3 cellular contexts compared by ENCODE assay signal in the genomic region with DNA sequence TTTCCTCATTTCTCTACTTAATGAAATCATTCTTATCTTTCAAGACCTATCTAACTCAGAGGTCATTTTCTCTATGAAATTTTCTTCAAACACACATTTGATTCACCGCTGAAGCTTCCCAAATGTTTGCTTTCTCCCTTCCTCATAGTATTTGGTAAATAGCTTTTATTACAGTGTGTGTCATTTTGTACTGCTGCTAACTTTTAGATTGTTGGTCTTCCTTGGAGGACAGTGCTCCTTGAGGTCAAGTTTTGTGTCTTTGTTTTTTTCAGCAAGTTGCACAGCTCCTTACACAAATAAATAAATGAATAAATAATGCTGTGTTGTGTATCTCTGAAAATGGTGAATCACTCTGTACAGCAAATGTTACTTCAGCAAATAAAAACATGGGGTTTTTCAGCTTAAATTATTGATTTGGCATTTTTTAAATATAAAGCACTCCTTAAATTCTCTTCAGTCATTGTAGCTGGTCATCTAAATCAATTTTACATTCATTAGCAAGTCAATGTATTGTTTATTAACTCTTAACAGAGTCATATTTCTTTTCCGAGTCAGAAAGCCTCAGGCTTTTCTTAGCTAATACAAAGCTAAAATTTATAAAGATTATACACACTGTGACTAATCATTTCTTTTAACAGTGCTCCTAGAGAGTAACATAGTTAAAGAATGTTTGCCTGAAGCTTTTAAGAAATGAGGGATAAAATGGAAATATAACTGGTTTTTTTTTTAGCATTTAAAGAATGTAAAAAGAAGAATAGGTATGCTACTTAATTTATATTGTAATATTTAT.
TF ChIP-seq lines count a peak whose summit lies in the region.

No MANE protein-coding gene starts in this region.

TF ChIP-seq in A549, 52 proteins besides CTCF, POLR2A, EP300 and RAD21:
- TF ChIP-seq, protein P1, sequence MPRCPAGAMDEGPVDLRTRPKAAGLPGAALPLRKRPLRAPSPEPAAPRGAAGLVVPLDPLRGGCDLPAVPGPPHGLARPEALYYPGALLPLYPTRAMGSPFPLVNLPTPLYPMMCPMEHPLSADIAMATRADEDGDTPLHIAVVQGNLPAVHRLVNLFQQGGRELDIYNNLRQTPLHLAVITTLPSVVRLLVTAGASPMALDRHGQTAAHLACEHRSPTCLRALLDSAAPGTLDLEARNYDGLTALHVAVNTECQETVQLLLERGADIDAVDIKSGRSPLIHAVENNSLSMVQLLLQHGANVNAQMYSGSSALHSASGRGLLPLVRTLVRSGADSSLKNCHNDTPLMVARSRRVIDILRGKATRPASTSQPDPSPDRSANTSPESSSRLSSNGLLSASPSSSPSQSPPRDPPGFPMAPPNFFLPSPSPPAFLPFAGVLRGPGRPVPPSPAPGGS (IDR thresholded peaks at IDR 0.05): no peak
- no peak for TF ChIP-seq ESRRA (IDR thresholded peaks at IDR 0.05; ENCODE audit: borderline replicate concordance, low read length)
- TF ChIP-seq TFCP2L1 (CRISPR knock-in tag; IDR thresholded peaks at IDR 0.05): no peak
- TF ChIP-seq NR3C1 (IDR thresholded peaks at IDR 0.05): no peak
- TF ChIP-seq, protein P2, sequence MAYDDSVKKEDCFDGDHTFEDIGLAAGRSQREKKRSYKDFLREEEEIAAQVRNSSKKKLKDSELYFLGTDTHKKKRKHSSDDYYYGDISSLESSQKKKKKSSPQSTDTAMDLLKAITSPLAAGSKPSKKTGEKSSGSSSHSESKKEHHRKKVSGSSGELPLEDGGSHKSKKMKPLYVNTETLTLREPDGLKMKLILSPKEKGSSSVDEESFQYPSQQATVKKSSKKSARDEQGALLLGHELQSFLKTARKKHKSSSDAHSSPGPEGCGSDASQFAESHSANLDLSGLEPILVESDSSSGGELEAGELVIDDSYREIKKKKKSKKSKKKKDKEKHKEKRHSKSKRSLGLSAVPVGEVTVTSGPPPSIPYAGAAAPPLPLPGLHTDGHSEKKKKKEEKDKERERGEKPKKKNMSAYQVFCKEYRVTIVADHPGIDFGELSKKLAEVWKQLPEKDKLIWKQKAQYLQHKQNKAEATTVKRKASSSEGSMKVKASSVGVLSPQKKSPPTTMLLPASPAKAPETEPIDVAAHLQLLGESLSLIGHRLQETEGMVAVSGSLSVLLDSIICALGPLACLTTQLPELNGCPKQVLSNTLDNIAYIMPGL (CRISPR knock-in tag; IDR thresholded peaks at IDR 0.05; ENCODE audit: borderline replicate concordance): no peak
- no peak for TF ChIP-seq CEBPB (IDR thresholded peaks at IDR 0.05)
- TF ChIP-seq, protein P3, sequence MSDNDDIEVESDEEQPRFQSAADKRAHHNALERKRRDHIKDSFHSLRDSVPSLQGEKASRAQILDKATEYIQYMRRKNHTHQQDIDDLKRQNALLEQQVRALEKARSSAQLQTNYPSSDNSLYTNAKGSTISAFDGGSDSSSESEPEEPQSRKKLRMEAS (IDR thresholded peaks at IDR 0.05): no peak
- TF ChIP-seq CBX2 (IDR thresholded peaks at IDR 0.05; ENCODE audit: borderline replicate concordance, low read depth): no peak
TF ChIP-seq in A549: peak in this region for 0.

TF ChIP-seq in IMR-90, 13 proteins besides CTCF, POLR2A, EP300 and RAD21 (continued from another document):
- TF ChIP-seq, protein P4, sequence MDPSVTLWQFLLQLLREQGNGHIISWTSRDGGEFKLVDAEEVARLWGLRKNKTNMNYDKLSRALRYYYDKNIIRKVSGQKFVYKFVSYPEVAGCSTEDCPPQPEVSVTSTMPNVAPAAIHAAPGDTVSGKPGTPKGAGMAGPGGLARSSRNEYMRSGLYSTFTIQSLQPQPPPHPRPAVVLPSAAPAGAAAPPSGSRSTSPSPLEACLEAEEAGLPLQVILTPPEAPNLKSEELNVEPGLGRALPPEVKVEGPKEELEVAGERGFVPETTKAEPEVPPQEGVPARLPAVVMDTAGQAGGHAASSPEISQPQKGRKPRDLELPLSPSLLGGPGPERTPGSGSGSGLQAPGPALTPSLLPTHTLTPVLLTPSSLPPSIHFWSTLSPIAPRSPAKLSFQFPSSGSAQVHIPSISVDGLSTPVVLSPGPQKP (IDR thresholded peaks at IDR 0.05; ENCODE audit: borderline replicate concordance, low read depth, low read length): no peak
- TF ChIP-seq SMC3 (IDR thresholded peaks at IDR 0.05; ENCODE audit: low read depth, low read length) (no peak), CEBPB (IDR thresholded peaks at IDR 0.05; ENCODE audit: low read depth, low read length) (no peak), CHD1 (IDR thresholded peaks at IDR 0.05; ENCODE audit: low read depth, low read length) (no peak), MAZ (IDR thresholded peaks at IDR 0.05; ENCODE audit: borderline replicate concordance, low read depth, low read length) (no peak), MXI1 (IDR thresholded peaks at IDR 0.05; ENCODE audit: borderline replicate concordance, low read depth, low read length) (no peak), NFE2L2 (IDR thresholded peaks at IDR 0.05; ENCODE audit: low read depth, low read length) (no peak), BHLHE40 (IDR thresholded peaks at IDR 0.05; ENCODE audit: low read depth, low read length) (no peak), RFX5 (IDR thresholded peaks at IDR 0.05; ENCODE audit: low read depth, low read length) (no peak)
- TF ChIP-seq, protein P5, sequence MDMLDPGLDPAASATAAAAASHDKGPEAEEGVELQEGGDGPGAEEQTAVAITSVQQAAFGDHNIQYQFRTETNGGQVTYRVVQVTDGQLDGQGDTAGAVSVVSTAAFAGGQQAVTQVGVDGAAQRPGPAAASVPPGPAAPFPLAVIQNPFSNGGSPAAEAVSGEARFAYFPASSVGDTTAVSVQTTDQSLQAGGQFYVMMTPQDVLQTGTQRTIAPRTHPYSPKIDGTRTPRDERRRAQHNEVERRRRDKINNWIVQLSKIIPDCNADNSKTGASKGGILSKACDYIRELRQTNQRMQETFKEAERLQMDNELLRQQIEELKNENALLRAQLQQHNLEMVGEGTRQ (IDR thresholded peaks at IDR 0.05; ENCODE audit: low read depth, low read length): no peak

TF ChIP-seq in SK-N-SH treated with all-trans-retinoic acid at 6 μM for 48 hours, 23 proteins besides CTCF, POLR2A, EP300 and RAD21 (continued from another document):
- TF ChIP-seq, protein P6, sequence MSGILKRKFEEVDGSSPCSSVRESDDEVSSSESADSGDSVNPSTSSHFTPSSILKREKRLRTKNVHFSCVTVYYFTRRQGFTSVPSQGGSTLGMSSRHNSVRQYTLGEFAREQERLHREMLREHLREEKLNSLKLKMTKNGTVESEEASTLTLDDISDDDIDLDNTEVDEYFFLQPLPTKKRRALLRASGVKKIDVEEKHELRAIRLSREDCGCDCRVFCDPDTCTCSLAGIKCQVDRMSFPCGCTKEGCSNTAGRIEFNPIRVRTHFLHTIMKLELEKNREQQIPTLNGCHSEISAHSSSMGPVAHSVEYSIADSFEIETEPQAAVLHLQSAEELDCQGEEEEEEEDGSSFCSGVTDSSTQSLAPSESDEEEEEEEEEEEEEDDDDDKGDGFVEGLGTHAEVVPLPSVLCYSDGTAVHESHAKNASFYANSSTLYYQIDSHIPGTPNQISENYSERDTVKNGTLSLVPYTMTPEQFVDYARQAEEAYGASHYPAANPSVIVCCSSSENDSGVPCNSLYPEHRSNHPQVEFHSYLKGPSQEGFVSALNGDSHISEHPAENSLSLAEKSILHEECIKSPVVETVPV (CRISPR knock-in tag; IDR thresholded peaks at IDR 0.05): no peak
- no peak for TF ChIP-seq CSDC2 (CRISPR knock-in tag; IDR thresholded peaks at IDR 0.05)
- TF ChIP-seq ZFP30 (CRISPR knock-in tag; IDR thresholded peaks at IDR 0.05): no peak
- TF ChIP-seq, protein P7, sequence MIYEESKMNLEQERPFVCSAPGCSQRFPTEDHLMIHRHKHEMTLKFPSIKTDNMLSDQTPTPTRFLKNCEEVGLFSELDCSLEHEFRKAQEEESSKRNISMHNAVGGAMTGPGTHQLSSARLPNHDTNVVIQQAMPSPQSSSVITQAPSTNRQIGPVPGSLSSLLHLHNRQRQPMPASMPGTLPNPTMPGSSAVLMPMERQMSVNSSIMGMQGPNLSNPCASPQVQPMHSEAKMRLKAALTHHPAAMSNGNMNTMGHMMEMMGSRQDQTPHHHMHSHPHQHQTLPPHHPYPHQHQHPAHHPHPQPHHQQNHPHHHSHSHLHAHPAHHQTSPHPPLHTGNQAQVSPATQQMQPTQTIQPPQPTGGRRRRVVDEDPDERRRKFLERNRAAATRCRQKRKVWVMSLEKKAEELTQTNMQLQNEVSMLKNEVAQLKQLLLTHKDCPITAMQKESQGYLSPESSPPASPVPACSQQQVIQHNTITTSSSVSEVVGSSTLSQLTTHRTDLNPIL (CRISPR knock-in tag; IDR thresholded peaks at IDR 0.05; ENCODE audit: low read depth): no peak
- no peak for TF ChIP-seq RARB (CRISPR knock-in tag; IDR thresholded peaks at IDR 0.05)
- TF ChIP-seq, protein P8, sequence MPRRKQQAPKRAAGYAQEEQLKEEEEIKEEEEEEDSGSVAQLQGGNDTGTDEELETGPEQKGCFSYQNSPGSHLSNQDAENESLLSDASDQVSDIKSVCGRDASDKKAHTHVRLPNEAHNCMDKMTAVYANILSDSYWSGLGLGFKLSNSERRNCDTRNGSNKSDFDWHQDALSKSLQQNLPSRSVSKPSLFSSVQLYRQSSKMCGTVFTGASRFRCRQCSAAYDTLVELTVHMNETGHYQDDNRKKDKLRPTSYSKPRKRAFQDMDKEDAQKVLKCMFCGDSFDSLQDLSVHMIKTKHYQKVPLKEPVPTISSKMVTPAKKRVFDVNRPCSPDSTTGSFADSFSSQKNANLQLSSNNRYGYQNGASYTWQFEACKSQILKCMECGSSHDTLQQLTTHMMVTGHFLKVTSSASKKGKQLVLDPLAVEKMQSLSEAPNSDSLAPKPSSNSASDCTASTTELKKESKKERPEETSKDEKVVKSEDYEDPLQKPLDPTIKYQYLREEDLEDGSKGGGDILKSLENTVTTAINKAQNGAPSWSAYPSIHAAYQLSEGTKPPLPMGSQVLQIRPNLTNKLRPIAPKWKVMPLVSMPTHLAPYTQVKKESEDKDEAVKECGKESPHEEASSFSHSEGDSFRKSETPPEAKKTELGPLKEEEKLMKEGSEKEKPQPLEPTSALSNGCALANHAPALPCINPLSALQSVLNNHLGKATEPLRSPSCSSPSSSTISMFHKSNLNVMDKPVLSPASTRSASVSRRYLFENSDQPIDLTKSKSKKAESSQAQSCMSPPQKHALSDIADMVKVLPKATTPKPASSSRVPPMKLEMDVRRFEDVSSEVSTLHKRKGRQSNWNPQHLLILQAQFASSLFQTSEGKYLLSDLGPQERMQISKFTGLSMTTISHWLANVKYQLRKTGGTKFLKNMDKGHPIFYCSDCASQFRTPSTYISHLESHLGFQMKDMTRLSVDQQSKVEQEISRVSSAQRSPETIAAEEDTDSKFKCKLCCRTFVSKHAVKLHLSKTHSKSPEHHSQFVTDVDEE (CRISPR knock-in tag; IDR thresholded peaks at IDR 0.05): no peak
- TF ChIP-seq, protein P9, sequence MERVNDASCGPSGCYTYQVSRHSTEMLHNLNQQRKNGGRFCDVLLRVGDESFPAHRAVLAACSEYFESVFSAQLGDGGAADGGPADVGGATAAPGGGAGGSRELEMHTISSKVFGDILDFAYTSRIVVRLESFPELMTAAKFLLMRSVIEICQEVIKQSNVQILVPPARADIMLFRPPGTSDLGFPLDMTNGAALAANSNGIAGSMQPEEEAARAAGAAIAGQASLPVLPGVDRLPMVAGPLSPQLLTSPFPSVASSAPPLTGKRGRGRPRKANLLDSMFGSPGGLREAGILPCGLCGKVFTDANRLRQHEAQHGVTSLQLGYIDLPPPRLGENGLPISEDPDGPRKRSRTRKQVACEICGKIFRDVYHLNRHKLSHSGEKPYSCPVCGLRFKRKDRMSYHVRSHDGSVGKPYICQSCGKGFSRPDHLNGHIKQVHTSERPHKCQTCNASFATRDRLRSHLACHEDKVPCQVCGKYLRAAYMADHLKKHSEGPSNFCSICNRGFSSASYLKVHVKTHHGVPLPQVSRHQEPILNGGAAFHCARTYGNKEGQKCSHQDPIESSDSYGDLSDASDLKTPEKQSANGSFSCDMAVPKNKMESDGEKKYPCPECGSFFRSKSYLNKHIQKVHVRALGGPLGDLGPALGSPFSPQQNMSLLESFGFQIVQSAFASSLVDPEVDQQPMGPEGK (CRISPR knock-in tag; IDR thresholded peaks at IDR 0.05; ENCODE audit: borderline replicate concordance): no peak
- TF ChIP-seq BACH2 (CRISPR knock-in tag; IDR thresholded peaks at IDR 0.05; ENCODE audit: borderline replicate concordance): no peak
- TF ChIP-seq ZFP3 (CRISPR knock-in tag; IDR thresholded peaks at IDR 0.05): no peak
- no peak for TF ChIP-seq ZNF70 (CRISPR knock-in tag; IDR thresholded peaks at IDR 0.05)
- no peak for TF ChIP-seq SNAI2 (CRISPR knock-in tag; IDR thresholded peaks at IDR 0.05)
- no peak for TF ChIP-seq ISL1 (CRISPR knock-in tag; IDR thresholded peaks at IDR 0.05)
- no peak for TF ChIP-seq TOX (CRISPR knock-in tag; IDR thresholded peaks at IDR 0.05; ENCODE audit: borderline replicate concordance)
- TF ChIP-seq PPARA (CRISPR knock-in tag; IDR thresholded peaks at IDR 0.05; ENCODE audit: borderline replicate concordance): no peak
